In genomic region chr9:136233868-136234267, GRCh38 we compare ENCODE assay signal across 35 cellular contexts. TPM values are rescaled to one million over a fixed set of nuclear protein-coding genes. Genes with fewer than 3 reads are reported as not detected.
DNase-seq lines count a peak whose midpoint lies in the region; ATAC-seq and TF ChIP-seq lines count a peak whose summit lies in the region.
"Had no signal": no experiment of that assay in that cellular context is flagged by ENCODE, and none has a peak within 500 bp of the region (broad histone marks: within the 10 kb centered on the region; RNA-seq: fewer than 3 reads in every experiment).

No MANE protein-coding gene starts in this region.

- H3K27me3 ChIP-seq in HL-60 (ENCODE audit: insufficient read depth, poor library complexity, severe bottlenecking) (no peaks in the 10 kb centered on the region), GM23248 (replicated peaks; ENCODE audit: insufficient read depth) (no peaks in the 10 kb centered on the region)
- H3K27me3 ChIP-seq: brain microvascular endothelial cell, dorsolateral prefrontal cortex, Peyer's patch had no signal

- no peak overlapping the region for H3K9ac ChIP-seq in GM23248
- H3K9ac ChIP-seq: KMS-11 had no signal

- TF ChIP-seq CTCF in HL-60 (IDR thresholded peaks at IDR 0.05; ENCODE audit: insufficient read depth, low read length), result no peak
- no peak for TF ChIP-seq CTCF in nephron progenitor cell (IDR thresholded peaks at IDR 0.05)

- CTCF ChIA-PET in activated CD4-positive, alpha-beta T cell treated with anti-CD3 and anti-CD28 coated beads, Interleukin-2, amount 10 ng/mL, durations not matched to agents 7 days and 5 days (lab: Charles Lee), result interaction anchor here (1.3 kb wide), 1 partner anchor 11 kb away, joined by 3 read pairs; no protein-coding TSS in a partner anchor

- no peaks in the 10 kb centered on the region for H4K20me1 ChIP-seq in GM23248 (ENCODE audit: insufficient read depth)

- POLR2A ChIA-PET in activated CD4-positive, alpha-beta T cell treated with anti-CD3 and anti-CD28 coated beads, Interleukin-2, amount 10 ng/mL, durations not matched to agents 7 days and 5 days (lab: Charles Lee), result no interaction called here

- no peak overlapping the region for H3K4me3 Mint-ChIP-seq in activated CD4-positive, alpha-beta T cell treated with anti-CD3 and anti-CD28 coated beads, Interleukin-2, amount 10 ng/mL, durations not matched to agents 7 days and 5 days
- H3K4me3 Mint-ChIP-seq in activated T-helper 1 cell treated with anti-CD3 and anti-CD28 coated beads, Interleukin-12 subunit alpha, Interleukin-12 subunit beta, Interleukin-2, Interleukin-4 antibody, amounts not matched to agents 30 ng/mL and 10 ng/mL and 1 ng/mL, durations not matched to agents 14 hours and 24 hours and 36 hours, result peak overlapping the region; percentile 23
- H3K4me3 Mint-ChIP-seq in nephron progenitor cell, result no peak overlapping the region
- H3K4me3 Mint-ChIP-seq: natural killer cell, type B pancreatic cell had no signal

- no peak for DNase-seq in activated CD4-positive, alpha-beta T cell treated with anti-CD3 and anti-CD28 coated beads, Interleukin-2, amount 10 ng/mL, durations not matched to agents 7 days and 5 days
- DNase-seq in activated CD4-positive, alpha-beta T cell treated with anti-CD3 and anti-CD28 coated beads for 48 hours, result no peak
- no peak for DNase-seq in HL-60 (ENCODE audit: low read depth in 1 of 2, low spot score in 1 of 2)
- DNase-seq in activated T-helper 1 cell treated with anti-CD3 and anti-CD28 coated beads, Interleukin-12 subunit alpha, Interleukin-12 subunit beta, Interleukin-2, Interleukin-4 antibody, amounts not matched to agents 30 ng/mL and 10 ng/mL and 1 ng/mL, durations not matched to agents 14 hours and 24 hours and 36 hours (ENCODE audit: low spot score), result no peak
- no peak for DNase-seq in nephron progenitor cell
- no peak for DNase-seq in inferior parietal cortex (ENCODE audit: extremely low spot score)
- no peak for DNase-seq in GM23248
- DNase-seq: activated CD8-positive, alpha-beta memory T cell treated with anti-CD3 and anti-CD28 coated beads, Interleukin-2, amount 50 U/mL, for 4 hours; activated effector memory CD4-positive, alpha-beta T cell treated with Interleukin-2 at 50 U/mL for 16 hours; AML-193; brain microvascular endothelial cell; dorsolateral prefrontal cortex; midbrain; natural killer cell; NCI-H1417 treated with DMSO at 0.1 percent for 48 hours; NCI-H2081 treated with DMSO at 0.1 percent for 48 hours; NCI-H345; Peyer's patch; retina; stimulated activated CD4-positive, alpha-beta T cell treated with anti-CD3 and anti-CD28 coated beads, Interleukin-1b, Interleukin-23, amount 100 ng/mL, for 48 hours; stimulated activated CD8-positive, alpha-beta memory T cell treated with anti-CD3 and anti-CD28 coated beads, Interleukin-4, amount 100 ng/mL, for 48 hours had no signal

- in situ Hi-C loops in GM23248 (cut with MboI), result no loop called here

- no peaks in the 10 kb centered on the region for H3K36me3 ChIP-seq in GM23248 (ENCODE audit: low read depth)

- no peaks in the 10 kb centered on the region for H3K27me3 Mint-ChIP-seq in activated CD4-positive, alpha-beta T cell treated with anti-CD3 and anti-CD28 coated beads, Interleukin-2, amount 10 ng/mL, durations not matched to agents 7 days and 5 days
- no peaks in the 10 kb centered on the region for H3K27me3 Mint-ChIP-seq in activated T-helper 1 cell treated with anti-CD3 and anti-CD28 coated beads, Interleukin-12 subunit alpha, Interleukin-12 subunit beta, Interleukin-2, Interleukin-4 antibody, amounts not matched to agents 30 ng/mL and 10 ng/mL and 1 ng/mL, durations not matched to agents 14 hours and 24 hours and 36 hours (ENCODE audit: insufficient read depth)
- H3K27me3 Mint-ChIP-seq in nephron progenitor cell (ENCODE audit: low read depth, poor library complexity), result peaks cover 9% of the 10 kb centered on the region
- H3K27me3 Mint-ChIP-seq: type B pancreatic cell had no signal

- no peaks in the 10 kb centered on the region for H3K9me3 ChIP-seq in GM23248 (ENCODE audit: low read depth)
- H3K9me3 ChIP-seq: A549, Peyer's patch had no signal

- H3K9me2 ChIP-seq in GM23248 (ENCODE audit: insufficient read depth), result no peaks in the 10 kb centered on the region

- no peaks in the 10 kb centered on the region for H3F3A ChIP-seq in GM23248 (ENCODE audit: insufficient read depth)

- H3K27ac ChIP-seq in HL-60 (replicated peaks) (peak overlapping the region; percentile 88), GM23248 (no peak overlapping the region)
- H3K27ac ChIP-seq: A549, brain microvascular endothelial cell, dorsolateral prefrontal cortex, KMS-11, Peyer's patch, skin epidermis had no signal

- 81 to 84% methylated on average over 14 of the region's 14 CpGs for WGBS in GM23248 (ENCODE audit: low coverage in 1 of 2, low lambda C conversion rate in 2 of 2, missing lambda C conversion rate in 2 of 2), 2 experiments

- intact Hi-C loops in activated T-helper 1 cell treated with anti-CD3 and anti-CD28 coated beads, Interleukin-12 subunit alpha, Interleukin-12 subunit beta, Interleukin-2, Interleukin-4 antibody, amounts not matched to agents 30 ng/mL and 10 ng/mL and 1 ng/mL, durations not matched to agents 14 hours and 24 hours and 36 hours (cut with micrococcal nuclease), result no loop called here

- peaks cover 4% of the 10 kb centered on the region for H3K36me3 Mint-ChIP-seq in activated CD4-positive, alpha-beta T cell treated with anti-CD3 and anti-CD28 coated beads, Interleukin-2, amount 10 ng/mL, durations not matched to agents 7 days and 5 days (ENCODE audit: low read depth)
- peaks cover 24% of the 10 kb centered on the region for H3K36me3 Mint-ChIP-seq in activated T-helper 1 cell treated with anti-CD3 and anti-CD28 coated beads, Interleukin-12 subunit alpha, Interleukin-12 subunit beta, Interleukin-2, Interleukin-4 antibody, amounts not matched to agents 30 ng/mL and 10 ng/mL and 1 ng/mL, durations not matched to agents 14 hours and 24 hours and 36 hours (ENCODE audit: low read depth)
- H3K36me3 Mint-ChIP-seq in nephron progenitor cell (ENCODE audit: low read depth), result peaks cover 20% of the 10 kb centered on the region
- H3K36me3 Mint-ChIP-seq: natural killer cell had no signal

- peaks cover 46% of the 10 kb centered on the region for H3K4me1 Mint-ChIP-seq in activated CD4-positive, alpha-beta T cell treated with anti-CD3 and anti-CD28 coated beads, Interleukin-2, amount 10 ng/mL, durations not matched to agents 7 days and 5 days
- H3K4me1 Mint-ChIP-seq in activated T-helper 1 cell treated with anti-CD3 and anti-CD28 coated beads, Interleukin-12 subunit alpha, Interleukin-12 subunit beta, Interleukin-2, Interleukin-4 antibody, amounts not matched to agents 30 ng/mL and 10 ng/mL and 1 ng/mL, durations not matched to agents 14 hours and 24 hours and 36 hours (ENCODE audit: low read depth), result peaks cover 40% of the 10 kb centered on the region
- H3K4me1 Mint-ChIP-seq in nephron progenitor cell, result peaks cover 69% of the 10 kb centered on the region

- H3K4me3 ChIP-seq in HL-60 (replicated peaks; ENCODE audit: insufficient read depth, low read length) (no peak overlapping the region), GM23248 (no peak overlapping the region)
- H3K4me3 ChIP-seq: A549, dorsolateral prefrontal cortex, Peyer's patch, skin epidermis had no signal

- H3K9me3 Mint-ChIP-seq in activated CD4-positive, alpha-beta T cell treated with anti-CD3 and anti-CD28 coated beads, Interleukin-2, amount 10 ng/mL, durations not matched to agents 7 days and 5 days, result no peaks in the 10 kb centered on the region
- no peaks in the 10 kb centered on the region for H3K9me3 Mint-ChIP-seq in activated T-helper 1 cell treated with anti-CD3 and anti-CD28 coated beads, Interleukin-12 subunit alpha, Interleukin-12 subunit beta, Interleukin-2, Interleukin-4 antibody, amounts not matched to agents 30 ng/mL and 10 ng/mL and 1 ng/mL, durations not matched to agents 14 hours and 24 hours and 36 hours
- H3K9me3 Mint-ChIP-seq in nephron progenitor cell, result no peaks in the 10 kb centered on the region
- H3K9me3 Mint-ChIP-seq: natural killer cell, type B pancreatic cell had no signal

- H3K4me1 ChIP-seq in GM23248 (ENCODE audit: insufficient read depth), result no peaks in the 10 kb centered on the region

- no peak overlapping the region for H3K4me2 ChIP-seq in GM23248 (ENCODE audit: unreplicated experiment)
- H3K4me2 ChIP-seq: A549, KMS-11 had no signal

- no peak overlapping the region for H2AFZ ChIP-seq in GM23248

- peak overlapping the region; percentile 71 for H3K27ac Mint-ChIP-seq in activated CD4-positive, alpha-beta T cell treated with anti-CD3 and anti-CD28 coated beads, Interleukin-2, amount 10 ng/mL, durations not matched to agents 7 days and 5 days
- peak overlapping the region; percentile 74 for H3K27ac Mint-ChIP-seq in activated T-helper 1 cell treated with anti-CD3 and anti-CD28 coated beads, Interleukin-12 subunit alpha, Interleukin-12 subunit beta, Interleukin-2, Interleukin-4 antibody, amounts not matched to agents 30 ng/mL and 10 ng/mL and 1 ng/mL, durations not matched to agents 14 hours and 24 hours and 36 hours
- H3K27ac Mint-ChIP-seq in nephron progenitor cell, result peak overlapping the region; percentile 89
- H3K27ac Mint-ChIP-seq: natural killer cell, type B pancreatic cell had no signal

- ATAC-seq in HG03565 (IDR thresholded peaks at IDR 0.05; ENCODE audit: unreplicated experiment), result no peak
- ATAC-seq: A549, HCT116, natural killer cell had no signal

- peaks cover 3% of the 10 kb centered on the region; the same call in 1 of the 2 replicates for H3K79me2 ChIP-seq in GM23248 (ENCODE audit: insufficient read depth)

RNA-seq across cellular contexts. Expression of gene QSOX2, which starts 11.7 kb away (rescaled TPM):
- 10 to 100 TPM; 13.7 to 14.0 TPM for total RNA-seq in activated CD4-positive, alpha-beta T cell treated with anti-CD3 and anti-CD28 coated beads, Interleukin-2, amount 10 ng/mL, durations not matched to agents 7 days and 5 days
- total RNA-seq in activated T-helper 1 cell treated with anti-CD3 and anti-CD28 coated beads, Interleukin-12 subunit alpha, Interleukin-12 subunit beta, Interleukin-2, Interleukin-4 antibody, amounts not matched to agents 30 ng/mL and 10 ng/mL and 1 ng/mL, durations not matched to agents 14 hours and 24 hours and 36 hours, result 27.9 and 28.6 TPM in 2 replicates
- 11.7 and 16.4 TPM in 2 replicates for total RNA-seq in GM23248 (2014; rRNA removed; shearing (Covaris generic))
- 1.7 and 1.9 TPM in 2 replicates for polyA plus RNA-seq in GM23248 (2016; fragmentation: Nextera tagmentation; extraction: Ambion mirVana)

RNA-seq across cellular contexts. Expression of gene LHX3, which starts 28.9 kb away (rescaled TPM):
- not detected for total RNA-seq in activated CD4-positive, alpha-beta T cell treated with anti-CD3 and anti-CD28 coated beads, Interleukin-2, amount 10 ng/mL, durations not matched to agents 7 days and 5 days
- not detected in 2 replicates for total RNA-seq in activated T-helper 1 cell treated with anti-CD3 and anti-CD28 coated beads, Interleukin-12 subunit alpha, Interleukin-12 subunit beta, Interleukin-2, Interleukin-4 antibody, amounts not matched to agents 30 ng/mL and 10 ng/mL and 1 ng/mL, durations not matched to agents 14 hours and 24 hours and 36 hours
- total RNA-seq in GM23248 (2014; rRNA removed; shearing (Covaris generic)), result not detected in 2 replicates
- not detected in 2 replicates for polyA plus RNA-seq in GM23248 (2016; fragmentation: Nextera tagmentation; extraction: Ambion mirVana)
- total RNA-seq: cerebellum; endothelial cell of umbilical vein; liver; osteoblast; Peyer's patch; SK-MEL-5; subcutaneous adipose tissue; T-helper 1 cell treated with Interleukin-12 subunit alpha and Interleukin-12 subunit beta and Interleukin-4 antibody, amounts not matched to agents 30 ng/mL and 1 ng/mL, for 36 hours had no signal
- polyA plus RNA-seq: endothelial cell of umbilical vein, keratinocyte, liver had no signal
